ENCODE assay signal across 15 cellular contexts in genomic region chr12:2625267-2625666, GRCh38.
DNase-seq lines count a peak whose midpoint lies in the region; ATAC-seq and TF ChIP-seq lines count a peak whose summit lies in the region.
"Had no signal": no experiment of that assay in that cellular context is flagged by ENCODE, and none has a peak within 500 bp of the region (broad histone marks: within the 10 kb centered on the region; RNA-seq: fewer than 3 reads in every experiment).

No MANE protein-coding gene starts in this region.

- H3K4me1 ChIP-seq in BLaER1 treated with 17β-estradiol and CSF1 and Interleukin-3, amounts not matched to agents 10 nM and 100 nM, result peaks cover 11 to 60% (median 42%) of the 10 kb centered on the region in 10 experiments
- H3K4me1 ChIP-seq in HUES48 (ENCODE audit: control insufficient read depth, insufficient read depth, low read length), result peaks cover 24% of the 10 kb centered on the region
- no peaks in the 10 kb centered on the region for H3K4me1 ChIP-seq in endodermal cell (ENCODE audit: control insufficient read depth, insufficient read depth, low read length)
- H3K4me1 ChIP-seq in neuronal stem cell (ENCODE audit: control insufficient read depth in 2 of 2, insufficient read depth in 1 of 2, low read depth in 1 of 2, low read length in 2 of 2), result peaks cover 0 to 8% of the 10 kb centered on the region in 2 donors

- H3K4me3 ChIP-seq in BLaER1 treated with 17β-estradiol and CSF1 and Interleukin-3, amounts not matched to agents 10 nM and 100 nM, result no peak overlapping the region
- H3K4me3 ChIP-seq in HUES48 (ENCODE audit: low read depth, low read length) (no peak overlapping the region), endodermal cell (ENCODE audit: low read length) (no peak overlapping the region), neuronal stem cell (ENCODE audit: low read length in 2 of 2) (no peak overlapping the region)

- no peak overlapping the region for H2BK5ac ChIP-seq in neuronal stem cell (ENCODE audit: low read length)

- peak overlapping the region; percentile 17 for H3K23ac ChIP-seq in neuronal stem cell (ENCODE audit: low read depth, low read length, poor library complexity)

- 74 to 100% methylated on average over 2 to 14 of the region's 14 CpGs for WGBS in endodermal cell (ENCODE audit: insufficient coverage in 1 of 2, insufficient read length in 1 of 2), 2 experiments
- WGBS in neuronal stem cell (ENCODE audit: extremely low coverage in 2 of 2, insufficient read length in 2 of 2, insufficient replicate concordance in 1 of 2), 2 donors, result no CpG with 5 or more reads among the region's 14 CpGs

- H3K27me3 ChIP-seq in BLaER1 treated with 17β-estradiol and CSF1 and Interleukin-3, amounts not matched to agents 10 nM and 100 nM, result no peaks in the 10 kb centered on the region; a peak in 1 of 22 replicates
- H3K27me3 ChIP-seq in HUES48 (ENCODE audit: control insufficient read depth, insufficient read depth, low read length) (no peaks in the 10 kb centered on the region; the same call in 1 of the 2 replicates), endodermal cell (ENCODE audit: control insufficient read depth, insufficient read depth, low read length, poor library complexity, severe bottlenecking) (no peaks in the 10 kb centered on the region), neuronal stem cell (ENCODE audit: control insufficient read depth in 3 of 3, insufficient read depth in 3 of 3, low read depth in 1 of 3, low read length in 3 of 3) (peaks cover 0 to 25% (median 0%) of the 10 kb centered on the region in 3 experiments)

- H3K4me1 Mint-ChIP-seq in endodermal cell, result peaks cover 20% of the 10 kb centered on the region
- H3K4me1 Mint-ChIP-seq in stimulated activated memory B cell treated with anti-CD40 and anti-IgM and Interleukin-4, amounts not matched to agents 10 μg/mL and 1 μg/mL and 100 μg/mL, for 72 hours, result no peaks in the 10 kb centered on the region

- no peaks in the 10 kb centered on the region for H3K9me3 ChIP-seq in BLaER1 treated with 17β-estradiol and CSF1 and Interleukin-3, amounts not matched to agents 10 nM and 100 nM (replicated peaks in 1 of 11)
- no peaks in the 10 kb centered on the region for H3K9me3 ChIP-seq in HUES48 (ENCODE audit: control insufficient read depth, insufficient read depth, low read length)
- no peaks in the 10 kb centered on the region for H3K9me3 ChIP-seq in endodermal cell (ENCODE audit: control insufficient read depth, low read length)
- no peaks in the 10 kb centered on the region for H3K9me3 ChIP-seq in neuronal stem cell (replicated peaks in 1 of 2; ENCODE audit: control insufficient read depth in 2 of 2, insufficient read depth in 1 of 2, low read depth in 1 of 2, low read length in 2 of 2)

- H3K4me2 ChIP-seq in BLaER1 treated with 17β-estradiol and CSF1 and Interleukin-3, amounts not matched to agents 10 nM and 100 nM, result peak overlapping the region in 10 of 11 experiments; percentile 20 to 92 (median 82); a peak in 19 of 22 replicates
- no peak overlapping the region for H3K4me2 ChIP-seq in neuronal stem cell (ENCODE audit: insufficient read depth, low read length, poor library complexity, severe bottlenecking)

- H3K4ac ChIP-seq in neuronal stem cell (ENCODE audit: low read length), result no peak overlapping the region

- no peak overlapping the region for H2BK12ac ChIP-seq in neuronal stem cell (ENCODE audit: low read length)

- no peaks in the 10 kb centered on the region for H3K36me3 Mint-ChIP-seq in endodermal cell (ENCODE audit: low read depth)
- no peaks in the 10 kb centered on the region for H3K36me3 Mint-ChIP-seq in stimulated activated memory B cell treated with anti-CD40 and anti-IgM and Interleukin-4, amounts not matched to agents 10 μg/mL and 1 μg/mL and 100 μg/mL, for 72 hours

- peaks cover 16% of the 10 kb centered on the region for H3K27me3 Mint-ChIP-seq in endodermal cell (ENCODE audit: insufficient read depth)
- peaks cover 61% of the 10 kb centered on the region for H3K27me3 Mint-ChIP-seq in stimulated activated memory B cell treated with anti-CD40 and anti-IgM and Interleukin-4, amounts not matched to agents 10 μg/mL and 1 μg/mL and 100 μg/mL, for 72 hours

- no peak overlapping the region for H3K27ac ChIP-seq in BLaER1 treated with 17β-estradiol and CSF1 and Interleukin-3, amounts not matched to agents 10 nM and 100 nM
- H3K27ac ChIP-seq in HUES48 (ENCODE audit: low read depth, low read length) (peak overlapping the region; percentile 39), endodermal cell (ENCODE audit: low read depth, low read length) (no peak overlapping the region), neuronal stem cell (replicated peaks; ENCODE audit: low read length) (no peak overlapping the region)

- H3K9ac ChIP-seq in BLaER1 treated with 17β-estradiol and CSF1 and Interleukin-3, amounts not matched to agents 10 nM and 100 nM, result peak overlapping the region in 2 of 11 experiments; percentile 15 to 34; a peak in 1 of 22 replicates
- H3K9ac ChIP-seq in HUES48 (ENCODE audit: low read depth, low read length) (no peak overlapping the region), endodermal cell (ENCODE audit: extremely low read depth, low read length, poor library complexity, severe bottlenecking) (no peak overlapping the region), neuronal stem cell (ENCODE audit: low read depth, low read length, poor library complexity) (no peak overlapping the region)

- H4K8ac ChIP-seq in neuronal stem cell (ENCODE audit: low read depth, low read length), result no peak overlapping the region

- H4K20me1 ChIP-seq in BLaER1 treated with 17β-estradiol and CSF1 and Interleukin-3, amounts not matched to agents 10 nM and 100 nM, result no peaks in the 10 kb centered on the region

- ATAC-seq in stimulated activated memory B cell treated with anti-CD40 and anti-IgM and Interleukin-4, amounts not matched to agents 10 μg/mL and 1 μg/mL and 100 μg/mL, for 72 hours, result no peak

- H2BK120ac ChIP-seq in neuronal stem cell (ENCODE audit: low read depth, low read length), result no peak overlapping the region

- no peak overlapping the region for H3K14ac ChIP-seq in neuronal stem cell (ENCODE audit: low read length)

- DNase-seq in endodermal cell (peak; percentile 68), neuronal stem cell (ENCODE audit: low spot score) (no peak), HUDEP-2 (lab: John Stamatoyannopoulos, UW; ENCODE audit: unreplicated experiment in 76 of 76) (no peak)
- DNase-seq in effector CD4-positive, alpha-beta T cell, result no peak
- DNase-seq: CD4-positive, alpha-beta T cell; DMS79 treated with DMSO at 0.1 percent for 48 hours; GF-D8; GOT3; MV-4-11; NCI-H1417 treated with DMSO at 0.1 percent for 48 hours; NCI-H2029 treated with DMSO at 0.1 percent for 48 hours; NCI-H510A treated with DMSO at 0.1 percent for 48 hours had no signal

- no peaks in the 10 kb centered on the region for H3K36me3 ChIP-seq in BLaER1 treated with 17β-estradiol and CSF1 and Interleukin-3, amounts not matched to agents 10 nM and 100 nM
- H3K36me3 ChIP-seq in HUES48 (ENCODE audit: control insufficient read depth, insufficient read depth, low read length), result no peaks in the 10 kb centered on the region
- H3K36me3 ChIP-seq in endodermal cell (ENCODE audit: control insufficient read depth, insufficient read depth, low read length), result no peaks in the 10 kb centered on the region
- no peaks in the 10 kb centered on the region for H3K36me3 ChIP-seq in neuronal stem cell (replicated peaks in 1 of 2; ENCODE audit: control insufficient read depth in 2 of 2, insufficient read depth in 2 of 2, low read length in 2 of 2)

- no peak overlapping the region for H3K4me3 Mint-ChIP-seq in endodermal cell
- no peak overlapping the region for H3K4me3 Mint-ChIP-seq in stimulated activated memory B cell treated with anti-CD40 and anti-IgM and Interleukin-4, amounts not matched to agents 10 μg/mL and 1 μg/mL and 100 μg/mL, for 72 hours
- H3K4me3 Mint-ChIP-seq: CD4-positive, alpha-beta T cell had no signal

- H2BK15ac ChIP-seq in neuronal stem cell (ENCODE audit: low read length), result no peak overlapping the region

- no peak overlapping the region for H2AFZ ChIP-seq in neuronal stem cell (ENCODE audit: low read length)

- no peak overlapping the region for H3K27ac Mint-ChIP-seq in endodermal cell
- H3K27ac Mint-ChIP-seq in stimulated activated memory B cell treated with anti-CD40 and anti-IgM and Interleukin-4, amounts not matched to agents 10 μg/mL and 1 μg/mL and 100 μg/mL, for 72 hours, result no peak overlapping the region
- H3K27ac Mint-ChIP-seq: CD4-positive, alpha-beta T cell had no signal

- H4K91ac ChIP-seq in neuronal stem cell (ENCODE audit: low read depth, low read length, poor library complexity), result no peak overlapping the region

- H3K9me3 Mint-ChIP-seq in endodermal cell, result no peaks in the 10 kb centered on the region
- no peaks in the 10 kb centered on the region for H3K9me3 Mint-ChIP-seq in stimulated activated memory B cell treated with anti-CD40 and anti-IgM and Interleukin-4, amounts not matched to agents 10 μg/mL and 1 μg/mL and 100 μg/mL, for 72 hours
- H3K9me3 Mint-ChIP-seq: CD4-positive, alpha-beta T cell had no signal

- no peak for TF ChIP-seq CTCF in endodermal cell (conservative IDR thresholded peaks at IDR 0.05)

- peak overlapping the region; percentile 44 for H3K18ac ChIP-seq in neuronal stem cell (ENCODE audit: low read length)

- peak overlapping the region; percentile 40 for H2AK5ac ChIP-seq in neuronal stem cell (ENCODE audit: low read depth, low read length)

- no peaks in the 10 kb centered on the region for H3K79me1 ChIP-seq in neuronal stem cell (ENCODE audit: low read depth, low read length)
